In the genomic region with DNA sequence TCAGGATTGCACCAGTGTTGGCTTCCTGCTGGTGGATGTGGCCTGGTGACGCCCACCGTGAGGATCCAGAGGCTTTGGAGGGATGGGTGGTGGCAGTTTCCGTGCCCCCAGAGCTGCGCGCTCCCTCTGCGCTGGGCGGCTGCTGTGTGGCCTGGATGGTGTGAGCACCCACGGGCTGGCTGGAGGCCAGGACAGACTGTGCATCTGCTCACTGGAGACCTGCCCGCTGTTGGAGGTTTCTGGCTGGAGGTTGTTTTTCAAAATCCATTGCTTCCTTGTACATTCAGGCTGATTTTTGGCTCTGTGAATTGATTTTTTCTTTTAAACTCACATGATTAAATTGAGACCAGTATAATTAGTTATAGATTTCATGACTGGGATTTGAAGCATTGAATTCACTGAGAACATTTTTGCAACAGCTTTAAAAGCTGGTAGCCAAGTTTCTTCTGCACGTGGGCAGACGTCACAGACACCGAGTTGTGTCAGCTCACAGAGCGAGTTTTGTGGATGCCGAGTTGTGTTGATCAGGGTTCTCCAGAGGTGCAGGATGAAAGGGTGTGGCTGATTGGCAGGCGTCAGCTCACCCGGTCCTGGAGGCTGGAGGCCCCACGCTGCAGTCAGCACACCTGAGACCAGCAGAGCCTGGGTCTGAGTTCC, we compare ENCODE assay signal across 1 cellular context.
TF ChIP-seq lines count a peak whose summit lies in the region.

No MANE protein-coding gene starts in this region.

TF ChIP-seq in HepG2, 621 proteins besides CTCF, POLR2A, EP300 and RAD21:
- TF ChIP-seq ZKSCAN5 (CRISPR knock-in tag; IDR thresholded peaks at IDR 0.05) = no peak
- no peak for TF ChIP-seq ZFAT (CRISPR knock-in tag; conservative IDR thresholded peaks at IDR 0.05)
- TF ChIP-seq ZBTB38 (CRISPR knock-in tag; IDR thresholded peaks at IDR 0.05) = no peak
- no peak for TF ChIP-seq ZNF317 (CRISPR knock-in tag; IDR thresholded peaks at IDR 0.05)
- no peak for TF ChIP-seq MTA1 (CRISPR knock-in tag; IDR thresholded peaks at IDR 0.05; ENCODE audit: borderline replicate concordance)
- TF ChIP-seq NRL (CRISPR knock-in tag; IDR thresholded peaks at IDR 0.05; ENCODE audit: borderline replicate concordance) = no peak
- no peak for TF ChIP-seq HNF4G (IDR thresholded peaks at IDR 0.05; ENCODE audit: borderline replicate concordance, low read depth, low read length)
- TF ChIP-seq HNF4G (CRISPR knock-in tag; IDR thresholded peaks at IDR 0.05; ENCODE audit: borderline replicate concordance, low read depth) = no peak
- no peak for TF ChIP-seq HMGA1 (CRISPR knock-in tag; conservative IDR thresholded peaks at IDR 0.05)
- no peak for TF ChIP-seq PAF1 (CRISPR knock-in tag; IDR thresholded peaks at IDR 0.05)
- TF ChIP-seq TCF12 (IDR thresholded peaks at IDR 0.05) = no peak
- TF ChIP-seq TCF12 (CRISPR knock-in tag; IDR thresholded peaks at IDR 0.05) = no peak
